Comparison of ENCODE assay signal across 9 cellular contexts in genomic region chr7:137935849-137936508, GRCh38.
A peak's percentile ranks its signal among the peaks of the same experiment; 100 is the strongest.
DNase-seq lines count a peak whose midpoint lies in the region; ATAC-seq, FAIRE-seq and TF ChIP-seq lines count a peak whose summit lies in the region.
"Had no signal": no experiment of that assay in that cellular context is flagged by ENCODE, and none has a peak within 500 bp of the region (broad histone marks: within the 10 kb centered on the region; RNA-seq: fewer than 3 reads in every experiment).

No MANE protein-coding gene starts in this region.

- no peaks in the 10 kb centered on the region for H3K36me3 ChIP-seq in fibroblast of lung (ENCODE audit: control insufficient read depth, insufficient read depth, low read length)
- H3K36me3 ChIP-seq in small intestine (ENCODE audit: control insufficient read depth in 2 of 2, insufficient read depth in 2 of 2, low read length in 2 of 2), result no peaks in the 10 kb centered on the region

- H3K9me3 ChIP-seq in fibroblast of lung (ENCODE audit: control insufficient read depth, insufficient read depth, low read depth, low read length) (no peaks in the 10 kb centered on the region), small intestine (ENCODE audit: control insufficient read depth, low read depth) (no peaks in the 10 kb centered on the region)

- 46 to 49% (median 47%) methylated on average over 8 of the region's 8 CpGs for WGBS in small intestine, 3 donors

- peak overlapping the region; percentile 52 for H3K27ac ChIP-seq in fibroblast of lung (ENCODE audit: insufficient read depth, low read length)
- H3K27ac ChIP-seq in small intestine (ENCODE audit: low read depth in 1 of 2, low read length in 1 of 2), result peak overlapping the region; percentile 75 to 85

- FAIRE-seq in small intestine (lab: Jason Lieb, UNC), result no peak
- FAIRE-seq: bronchial epithelial cell had no signal

- no peak for TF ChIP-seq CTCF in fibroblast of lung (conservative IDR thresholded peaks at IDR 0.05 in 1 of 2, IDR thresholded peaks at IDR 0.05 in 1 of 2; ENCODE audit: low read depth in 1 of 2, low read length in 2 of 2)

- no peak overlapping the region for H3K4me3 ChIP-seq in fibroblast of lung (replicated peaks in 1 of 4; ENCODE audit: control extremely low read depth in 1 of 4, insufficient read depth in 1 of 4, low read depth in 3 of 4, low read length in 4 of 4)
- H3K4me3 ChIP-seq in small intestine (ENCODE audit: low read depth in 1 of 2, low read length in 2 of 2), result no peak overlapping the region

- H4K20me1 ChIP-seq in fibroblast of lung (ENCODE audit: control insufficient read depth, extremely low read depth, insufficient read depth, low read length), result no peaks in the 10 kb centered on the region

- H3K27me3 ChIP-seq in fibroblast of lung (ENCODE audit: control insufficient read depth, insufficient read depth, low read length), result no peaks in the 10 kb centered on the region
- no peaks in the 10 kb centered on the region for H3K27me3 ChIP-seq in small intestine (ENCODE audit: control insufficient read depth in 2 of 2, insufficient read depth in 2 of 2, low read length in 2 of 2)

- DNase-seq in NOMO-1 (lab: John Stamatoyannopoulos, UW; ENCODE audit: unreplicated experiment in 2 of 2) (peak; percentile 60 to 69), fibroblast of lung (ENCODE audit: low read depth in 2 of 2) (no peak), small intestine (peak; percentile 82), NCI-H82 (lab: John Stamatoyannopoulos, UW) (no peak), EL (no peak), cerebellar nuclear complex (lab: John Stamatoyannopoulos, UW) (no peak)
- no peak for DNase-seq in stimulated activated CD4-positive, alpha-beta T cell treated with anti-CD3 and anti-CD28 coated beads, Interleukin-2, amount 100 ng/mL, for 24 hours

- peaks cover 43% of the 10 kb centered on the region for H3K4me1 ChIP-seq in fibroblast of lung (ENCODE audit: control insufficient read depth, extremely low read depth, insufficient read depth, low read length)
- H3K4me1 ChIP-seq in small intestine (ENCODE audit: control insufficient read depth in 2 of 2, insufficient read depth in 1 of 2, low read depth in 1 of 2, low read length in 1 of 2), result peaks cover 23 to 37% of the 10 kb centered on the region in 2 donors

- H3K4me2 ChIP-seq in fibroblast of lung (ENCODE audit: extremely low read depth, insufficient read depth, low read length), result peak overlapping the region; percentile 32

- peaks cover 74% of the 10 kb centered on the region for H3K79me2 ChIP-seq in fibroblast of lung (ENCODE audit: control insufficient read depth, insufficient read depth, low read length)

- peak; percentile 38 for ATAC-seq in GM21390 (IDR thresholded peaks at IDR 0.05; ENCODE audit: unreplicated experiment)

- no peak overlapping the region for H2AFZ ChIP-seq in fibroblast of lung (ENCODE audit: low read length)

- H3K9ac ChIP-seq in fibroblast of lung (ENCODE audit: insufficient read depth, low read length), result no peak overlapping the region

Comparison
In these comparisons a context has a peak if more than half of its experiments do, and no peak if none do; other contexts are left out.
1. DNase-seq: peak in NOMO-1 (2 of 2) and small intestine (single experiment); none in fibroblast of lung (0 of 2), NCI-H82 (single experiment), EL (single experiment), cerebellar nuclear complex (0 of 2) and stimulated activated CD4-positive, alpha-beta T cell treated with anti-CD3 and anti-CD28 coated beads, Interleukin-2, amount 100 ng/mL, for 24 hours (0 of 2).